19 cellular contexts compared by ENCODE assay signal in the genomic region with DNA sequence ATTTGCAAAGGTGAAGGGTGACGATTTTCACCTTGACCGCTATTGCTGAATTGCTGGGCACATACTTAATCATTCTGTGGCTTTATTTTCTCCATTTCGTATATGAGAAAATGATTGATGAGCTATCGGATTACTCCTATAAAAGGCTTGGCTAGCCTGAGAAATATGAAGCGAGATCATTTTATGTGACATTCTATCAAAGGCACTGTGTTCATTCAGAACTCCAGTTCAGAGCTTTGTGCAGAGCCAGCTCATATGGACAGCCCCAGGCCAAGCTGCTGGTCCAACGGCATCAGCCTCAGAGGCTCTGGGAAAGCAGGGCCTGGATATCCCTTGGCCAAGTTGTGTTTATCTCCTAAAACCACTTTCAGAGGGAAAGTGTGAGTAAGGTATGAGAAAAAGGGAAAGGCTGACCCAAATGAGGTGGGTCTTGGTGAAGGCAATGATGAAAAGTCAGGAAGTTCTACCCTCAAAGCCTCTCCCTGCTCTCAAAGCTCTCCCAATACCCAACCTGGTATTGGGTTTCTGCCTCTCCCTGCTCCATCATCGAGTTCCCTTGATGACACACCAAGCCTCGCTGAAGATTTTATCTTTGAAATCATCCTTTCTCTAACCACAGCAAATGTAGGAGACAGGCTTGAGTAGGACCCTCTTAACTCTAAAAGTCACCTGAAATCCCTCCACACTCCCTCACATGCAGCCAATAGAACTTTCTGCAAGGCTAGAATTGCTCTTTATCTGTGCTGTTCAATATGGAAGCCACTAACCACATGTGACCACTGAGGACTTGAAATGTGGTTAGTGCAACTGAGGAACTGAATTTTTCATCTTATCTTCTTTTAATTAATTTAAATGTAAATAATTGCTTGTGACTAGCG.
"Had no signal": no experiment of that assay in that cellular context is flagged by ENCODE, and none has a peak within 500 bp of the region (broad histone marks: within the 10 kb centered on the region; RNA-seq: fewer than 3 reads in every experiment).

No MANE protein-coding gene starts in this region.

- H3K27me3 ChIP-seq: adrenal gland, cardiac muscle cell, suprapubic skin had no signal

- DNase-seq: activated CD4-positive, alpha-beta T cell treated with anti-CD3 and anti-CD28 coated beads, Interleukin-2, amount 50 U/mL, for 4 hours; activated CD4-positive, CD25-positive, alpha-beta regulatory T cell treated with anti-CD3 and anti-CD28 coated beads, Interleukin-2, amount 50 U/mL, for 72 hours; activated naive CD4-positive, alpha-beta T cell treated with anti-CD3 and anti-CD28 coated beads, Interleukin-2, amount 10 ng/mL, durations not matched to agents 7 days and 5 days; activated T-cell treated with anti-CD3 and anti-CD28 coated beads for 4 hours; hippocampal formation; kidney glomerular epithelial cell; left ventricle myocardium superior; mucosa of descending colon; naive thymus-derived CD4-positive, alpha-beta T cell; nucleus accumbens; posterior cingulate gyrus; stimulated activated CD4-positive, alpha-beta T cell treated with anti-CD3 and anti-CD28 coated beads, Interleukin-4, amount 100 ng/mL, for 24 hours; stimulated activated naive CD4-positive, alpha-beta T cell treated with Interleukin-2 at 50 U/mL for 16 hours; T-helper 9 cell had no signal

- H3K4me3 ChIP-seq: adrenal gland, cardiac muscle cell, mucosa of descending colon, suprapubic skin had no signal

- ATAC-seq: esophagus mucosa; left ventricle myocardium superior; mucosa of descending colon; naive thymus-derived CD4-positive, alpha-beta T cell had no signal

- H3K27ac Mint-ChIP-seq: activated naive CD4-positive, alpha-beta T cell treated with anti-CD3 and anti-CD28 coated beads, Interleukin-2, amount 10 ng/mL, durations not matched to agents 7 days and 5 days had no signal

- H3K4me1 ChIP-seq: adrenal gland, suprapubic skin had no signal

- H3K27me3 Mint-ChIP-seq: activated naive CD4-positive, alpha-beta T cell treated with anti-CD3 and anti-CD28 coated beads, Interleukin-2, amount 10 ng/mL, durations not matched to agents 7 days and 5 days; memory B cell; naive thymus-derived CD4-positive, alpha-beta T cell had no signal

- H3K9me3 ChIP-seq: adrenal gland, mucosa of descending colon, suprapubic skin had no signal

- H3K27ac ChIP-seq: adrenal gland, cardiac muscle cell, suprapubic skin had no signal

- H3K36me3 ChIP-seq: adrenal gland, cardiac muscle cell, suprapubic skin had no signal

- H3K4me3 Mint-ChIP-seq: activated naive CD4-positive, alpha-beta T cell treated with anti-CD3 and anti-CD28 coated beads, Interleukin-2, amount 10 ng/mL, durations not matched to agents 7 days and 5 days; memory B cell had no signal
